1 cellular context compared by ENCODE assay signal in the genomic region with DNA sequence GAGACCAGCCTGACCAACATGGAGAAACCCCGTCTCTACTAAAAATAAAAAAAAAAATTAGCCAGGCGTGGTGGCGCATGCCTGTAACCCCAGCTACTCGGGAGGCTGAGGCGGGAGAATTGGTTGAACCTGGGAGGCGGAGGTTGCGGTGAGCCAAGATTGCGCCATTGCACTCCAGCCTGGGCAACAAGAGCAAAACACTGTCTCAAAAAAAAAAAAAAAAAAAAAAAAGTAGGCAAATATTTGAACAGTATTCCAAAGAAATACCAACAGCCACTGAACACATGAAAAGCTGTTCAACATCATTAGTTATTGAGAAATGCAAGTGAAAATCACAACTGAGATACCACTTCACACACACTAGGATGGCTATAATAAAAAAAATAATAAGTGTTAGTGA.
A peak's percentile ranks its signal among the peaks of the same experiment; 100 is the strongest.
TF ChIP-seq lines count a peak whose summit lies in the region.
"Not testable (repeated sequence)": the region's sequence is repeated elsewhere in the genome, so short reads cannot be mapped to it uniquely, and the experiment has no call there.

No MANE protein-coding gene starts in this region.

TF ChIP-seq in HepG2, 621 proteins besides CTCF, POLR2A, EP300 and RAD21 (continued from another document and continues in another):
- TF ChIP-seq ZNF460 (CRISPR knock-in tag; IDR thresholded peaks at IDR 0.05; ENCODE audit: borderline replicate concordance) (peak; percentile 98), CEBPB (IDR thresholded peaks at IDR 0.05; ENCODE audit: borderline replicate concordance, low read depth, low read length) (peak; percentile 44; the same call in 1 of the 2 replicates), BCL6 (CRISPR knock-in tag; IDR thresholded peaks at IDR 0.05) (peak; percentile 38), ZMYM4 (CRISPR knock-in tag; IDR thresholded peaks at IDR 0.05) (peak; percentile 66; the same call in 1 of the 2 replicates), ZNF687 (CRISPR knock-in tag; IDR thresholded peaks at IDR 0.05) (peak; percentile 40), ZBTB4 (CRISPR knock-in tag; IDR thresholded peaks at IDR 0.05; ENCODE audit: borderline replicate concordance) (0 out of 2 replicates have a peak, but pooled peaks have one; percentile 42), SALL1 (CRISPR knock-in tag; IDR thresholded peaks at IDR 0.05) (peak; percentile 51; the same call in 1 of the 2 replicates), TEAD3 (CRISPR knock-in tag; optimal IDR thresholded peaks at IDR 0.05; ENCODE audit: borderline replicate concordance) (peak; percentile 50), FOXJ3 (CRISPR knock-in tag; IDR thresholded peaks at IDR 0.05; ENCODE audit: borderline replicate concordance) (0 out of 2 replicates have a peak, but pooled peaks have one; percentile 30), HMG20A (CRISPR knock-in tag; IDR thresholded peaks at IDR 0.05; ENCODE audit: borderline replicate concordance) (0 out of 2 replicates have a peak, but pooled peaks have one; percentile 42), FOXO1 (CRISPR knock-in tag; IDR thresholded peaks at IDR 0.05) (0 out of 2 replicates have a peak, but pooled peaks have one; percentile 40), ZMYM2 (CRISPR knock-in tag; IDR thresholded peaks at IDR 0.05) (peak; percentile 95), POGZ (CRISPR knock-in tag; IDR thresholded peaks at IDR 0.05) (peak; percentile 93), FOXP1 (IDR thresholded peaks at IDR 0.05) (0 out of 2 replicates have a peak, but pooled peaks have one; percentile 9), FOXP1 (CRISPR knock-in tag; IDR thresholded peaks at IDR 0.05) (peak; percentile 23; the same call in 1 of the 2 replicates), GFI1 (CRISPR knock-in tag; IDR thresholded peaks at IDR 0.05; ENCODE audit: borderline replicate concordance) (peak; percentile 44; the same call in 1 of the 2 replicates), ZBTB33 (CRISPR knock-in tag; IDR thresholded peaks at IDR 0.05) (peak; percentile 99), FOXA1 (CRISPR knock-in tag; IDR thresholded peaks at IDR 0.05) (0 out of 2 replicates have a peak, but pooled peaks have one; percentile 4), HOXA3 (CRISPR knock-in tag; IDR thresholded peaks at IDR 0.05) (0 out of 2 replicates have a peak, but pooled peaks have one; percentile 33), ZNF362 (CRISPR knock-in tag; IDR thresholded peaks at IDR 0.05; ENCODE audit: borderline replicate concordance) (peak; percentile 93), FOXK2 (IDR thresholded peaks at IDR 0.05) (0 out of 2 replicates have a peak, but pooled peaks have one; percentile 29), ARID5B (CRISPR knock-in tag; IDR thresholded peaks at IDR 0.05) (peak; percentile 61), CREM (IDR thresholded peaks at IDR 0.05) (0 out of 2 replicates have a peak, but pooled peaks have one; percentile 13)
- TF ChIP-seq, protein P1, sequence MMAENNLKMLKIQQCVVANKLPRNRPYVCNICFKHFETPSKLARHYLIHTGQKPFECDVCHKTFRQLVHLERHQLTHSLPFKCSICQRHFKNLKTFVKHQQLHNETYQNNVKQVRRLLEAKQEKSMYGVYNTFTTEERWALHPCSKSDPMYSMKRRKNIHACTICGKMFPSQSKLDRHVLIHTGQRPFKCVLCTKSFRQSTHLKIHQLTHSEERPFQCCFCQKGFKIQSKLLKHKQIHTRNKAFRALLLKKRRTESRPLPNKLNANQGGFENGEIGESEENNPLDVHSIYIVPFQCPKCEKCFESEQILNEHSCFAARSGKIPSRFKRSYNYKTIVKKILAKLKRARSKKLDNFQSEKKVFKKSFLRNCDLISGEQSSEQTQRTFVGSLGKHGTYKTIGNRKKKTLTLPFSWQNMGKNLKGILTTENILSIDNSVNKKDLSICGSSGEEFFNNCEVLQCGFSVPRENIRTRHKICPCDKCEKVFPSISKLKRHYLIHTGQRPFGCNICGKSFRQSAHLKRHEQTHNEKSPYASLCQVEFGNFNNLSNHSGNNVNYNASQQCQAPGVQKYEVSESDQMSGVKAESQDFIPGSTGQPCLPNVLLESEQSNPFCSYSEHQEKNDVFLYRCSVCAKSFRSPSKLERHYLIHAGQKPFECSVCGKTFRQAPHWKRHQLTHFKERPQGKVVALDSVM (CRISPR knock-in tag; IDR thresholded peaks at IDR 0.05): peak; percentile 84
- not testable (repeated sequence) for TF ChIP-seq FOXA1 (IDR thresholded peaks at IDR 0.05); CREM (CRISPR knock-in tag; IDR thresholded peaks at IDR 0.05)
- TF ChIP-seq, protein P2, sequence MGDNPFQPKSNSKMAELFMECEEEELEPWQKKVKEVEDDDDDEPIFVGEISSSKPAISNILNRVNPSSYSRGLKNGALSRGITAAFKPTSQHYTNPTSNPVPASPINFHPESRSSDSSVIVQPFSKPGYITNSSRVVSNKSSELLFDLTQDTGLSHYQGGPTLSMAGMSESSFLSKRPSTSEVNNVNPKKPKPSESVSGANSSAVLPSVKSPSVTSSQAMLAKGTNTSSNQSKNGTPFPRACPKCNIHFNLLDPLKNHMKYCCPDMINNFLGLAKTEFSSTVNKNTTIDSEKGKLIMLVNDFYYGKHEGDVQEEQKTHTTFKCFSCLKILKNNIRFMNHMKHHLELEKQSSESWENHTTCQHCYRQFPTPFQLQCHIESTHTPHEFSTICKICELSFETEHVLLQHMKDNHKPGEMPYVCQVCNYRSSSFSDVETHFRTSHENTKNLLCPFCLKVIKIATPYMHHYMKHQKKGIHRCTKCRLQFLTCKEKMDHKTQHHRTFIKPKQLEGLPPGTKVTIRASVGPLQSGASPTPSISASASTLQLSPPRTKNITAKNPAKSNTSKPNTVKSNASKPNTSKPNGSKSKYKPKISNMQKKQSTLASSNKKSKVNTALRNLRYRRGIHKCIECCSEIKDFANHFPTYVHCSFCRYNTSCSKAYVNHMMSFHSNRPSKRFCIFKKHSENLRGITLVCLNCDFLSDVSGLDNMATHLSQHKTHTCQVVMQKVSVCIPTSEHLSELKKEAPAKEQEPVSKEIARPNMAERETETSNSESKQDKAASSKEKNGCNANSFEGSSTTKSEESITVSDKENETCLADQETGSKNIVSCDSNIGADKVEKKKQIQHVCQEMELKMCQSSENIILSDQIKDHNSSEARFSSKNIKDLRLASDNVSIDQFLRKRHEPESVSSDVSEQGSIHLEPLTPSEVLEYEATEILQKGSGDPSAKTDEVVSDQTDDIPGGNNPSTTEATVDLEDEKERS (CRISPR knock-in tag; IDR thresholded peaks at IDR 0.05): peak; percentile 88; the same call in 1 of the 2 replicates
- TF ChIP-seq, protein P3, sequence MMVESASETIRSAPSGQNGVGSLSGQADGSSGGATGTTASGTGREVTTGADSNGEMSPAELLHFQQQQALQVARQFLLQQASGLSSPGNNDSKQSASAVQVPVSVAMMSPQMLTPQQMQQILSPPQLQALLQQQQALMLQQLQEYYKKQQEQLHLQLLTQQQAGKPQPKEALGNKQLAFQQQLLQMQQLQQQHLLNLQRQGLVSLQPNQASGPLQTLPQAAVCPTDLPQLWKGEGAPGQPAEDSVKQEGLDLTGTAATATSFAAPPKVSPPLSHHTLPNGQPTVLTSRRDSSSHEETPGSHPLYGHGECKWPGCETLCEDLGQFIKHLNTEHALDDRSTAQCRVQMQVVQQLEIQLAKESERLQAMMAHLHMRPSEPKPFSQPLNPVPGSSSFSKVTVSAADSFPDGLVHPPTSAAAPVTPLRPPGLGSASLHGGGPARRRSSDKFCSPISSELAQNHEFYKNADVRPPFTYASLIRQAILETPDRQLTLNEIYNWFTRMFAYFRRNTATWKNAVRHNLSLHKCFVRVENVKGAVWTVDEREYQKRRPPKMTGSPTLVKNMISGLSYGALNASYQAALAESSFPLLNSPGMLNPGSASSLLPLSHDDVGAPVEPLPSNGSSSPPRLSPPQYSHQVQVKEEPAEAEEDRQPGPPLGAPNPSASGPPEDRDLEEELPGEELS (CRISPR knock-in tag; IDR thresholded peaks at IDR 0.05): peak; percentile 21; the same call in 1 of the 2 replicates
